Comparison of ENCODE assay signal across 9 cellular contexts in the genomic region with DNA sequence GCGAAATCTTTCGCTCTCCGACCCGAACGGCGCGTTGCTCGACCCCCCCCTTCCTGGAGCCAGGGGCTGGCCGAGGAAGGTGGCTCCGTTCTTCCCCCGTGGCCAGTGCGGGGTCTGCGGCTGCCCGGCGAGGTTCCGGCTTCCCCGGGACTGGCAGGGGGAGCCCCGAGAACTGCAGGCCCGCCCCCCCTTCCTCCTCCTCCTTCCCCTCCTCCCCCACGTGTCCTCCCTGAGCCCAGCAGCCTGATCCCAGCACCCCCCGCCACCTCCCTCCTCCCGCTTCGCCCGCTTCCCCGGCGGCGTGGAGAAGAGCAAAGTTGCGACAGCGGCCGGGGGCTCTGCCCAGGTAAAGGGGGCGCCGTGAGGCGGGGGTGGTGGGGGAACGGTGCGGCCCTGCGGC. TPM values are rescaled to one million over a fixed set of nuclear protein-coding genes. Genes with fewer than 3 reads are reported as not detected.
DNase-seq lines count a peak whose midpoint lies in the region; ATAC-seq and TF ChIP-seq lines count a peak whose summit lies in the region.
"Had no signal": no experiment of that assay in that cellular context is flagged by ENCODE, and none has a peak within 500 bp of the region (broad histone marks: within the 10 kb centered on the region; RNA-seq: fewer than 3 reads in every experiment).

No MANE protein-coding gene starts in this region.

- peak in 3 of 7 experiments; percentile 26 to 28 (median 28) for DNase-seq in CD8-positive, alpha-beta T cell
- DNase-seq in omental fat pad (ENCODE audit: low spot score) (no peak), globus pallidus (ENCODE audit: low spot score) (no peak)

- H3K27me3 Mint-ChIP-seq in CD8-positive, alpha-beta T cell (ENCODE audit: low read depth), result no peaks in the 10 kb centered on the region
- H3K27me3 Mint-ChIP-seq: activated T-helper 17 cell treated with anti-CD3 and anti-CD28 coated beads, Interleukin-2, amount 50 U/mL, for 72 hours had no signal

- H3K4me2 ChIP-seq in OCI-LY3 (ENCODE audit: low read length), result peak overlapping the region; percentile 88; the same call in 1 of the 2 replicates

- H3K9me3 ChIP-seq in CD8-positive, alpha-beta T cell (ENCODE audit: low read length), result no peaks in the 10 kb centered on the region
- H3K9me3 ChIP-seq in OCI-LY3 (ENCODE audit: insufficient read depth, low read length) (no peaks in the 10 kb centered on the region), ectodermal cell (ENCODE audit: control insufficient read depth, low read length) (no peaks in the 10 kb centered on the region)

- H3K27ac Mint-ChIP-seq in CD8-positive, alpha-beta T cell, result no peak overlapping the region
- H3K27ac Mint-ChIP-seq: activated T-helper 17 cell treated with anti-CD3 and anti-CD28 coated beads, Interleukin-2, amount 50 U/mL, for 72 hours had no signal

- no peaks in the 10 kb centered on the region for H3K27me3 ChIP-seq in CD8-positive, alpha-beta T cell (ENCODE audit: insufficient read depth, low read length)
- no peaks in the 10 kb centered on the region for H3K27me3 ChIP-seq in OCI-LY3 (ENCODE audit: low read depth, low read length)
- H3K27me3 ChIP-seq in ectodermal cell (ENCODE audit: control insufficient read depth, insufficient read depth, low read length, poor library complexity, severe bottlenecking), result peaks cover 9% of the 10 kb centered on the region

- H3K4me1 Mint-ChIP-seq in CD8-positive, alpha-beta T cell (ENCODE audit: low read depth), result peaks cover 19% of the 10 kb centered on the region
- H3K4me1 Mint-ChIP-seq: activated T-helper 17 cell treated with anti-CD3 and anti-CD28 coated beads, Interleukin-2, amount 50 U/mL, for 72 hours had no signal

- no peak overlapping the region for H3K4me3 ChIP-seq in CD8-positive, alpha-beta T cell (ENCODE audit: low read depth, low read length)
- no peak overlapping the region for H3K4me3 ChIP-seq in OCI-LY3 (ENCODE audit: low read length)
- peak overlapping the region; percentile 44 for H3K4me3 ChIP-seq in ectodermal cell (ENCODE audit: insufficient read depth, low read depth, low read length)

- CTCF ChIA-PET in CD8-positive, alpha-beta T cell (lab: Charles Lee), result no interaction called here

- H3K4me1 ChIP-seq in CD8-positive, alpha-beta T cell (ENCODE audit: insufficient read depth, low read length), result peaks cover 4% of the 10 kb centered on the region
- H3K4me1 ChIP-seq in OCI-LY3 (ENCODE audit: low read length) (peaks cover 6% of the 10 kb centered on the region; the same call in 1 of the 2 replicates), ectodermal cell (ENCODE audit: control insufficient read depth, insufficient read depth, low read length) (no peaks in the 10 kb centered on the region)

- peaks cover 8% of the 10 kb centered on the region for H4K20me1 ChIP-seq in OCI-LY3 (ENCODE audit: insufficient read depth, low read length)

- no peak for TF ChIP-seq CTCF in CD8-positive, alpha-beta T cell (IDR thresholded peaks at IDR 0.05)
- TF ChIP-seq CTCF in OCI-LY3 (IDR thresholded peaks at IDR 0.05; ENCODE audit: low read depth, low read length), result no peak
- TF ChIP-seq CTCF in omental fat pad (IDR thresholded peaks at IDR 0.05), result no peak

- H3K36me3 ChIP-seq in CD8-positive, alpha-beta T cell (ENCODE audit: insufficient read depth, low read length), result no peaks in the 10 kb centered on the region
- H3K36me3 ChIP-seq in OCI-LY3 (replicated peaks; ENCODE audit: low read depth, low read length), result no peaks in the 10 kb centered on the region
- H3K36me3 ChIP-seq in ectodermal cell (ENCODE audit: control insufficient read depth, insufficient read depth, low read length), result no peaks in the 10 kb centered on the region

- no peak overlapping the region for H3K27ac ChIP-seq in CD8-positive, alpha-beta T cell (ENCODE audit: low read depth, low read length)
- H3K27ac ChIP-seq in OCI-LY3 (ENCODE audit: low read length) (no peak overlapping the region), ectodermal cell (ENCODE audit: insufficient read depth, low read depth, low read length, poor library complexity, severe bottlenecking) (no peak overlapping the region)

- H3K79me2 ChIP-seq in OCI-LY3 (ENCODE audit: low read length), result peaks cover 10% of the 10 kb centered on the region

- peaks cover 2% of the 10 kb centered on the region for H3K36me3 Mint-ChIP-seq in CD8-positive, alpha-beta T cell

- intact Hi-C loops in CD8-positive, alpha-beta T cell (cut with DNase I, micrococcal nuclease), result loop anchor here (1.0 to 10.0 kb wide), 6 partner anchors 22 to 287 kb away; a partner anchor contains a TSS

- 1% methylated on average over 28 to 32 of the region's 36 CpGs for WGBS in ectodermal cell, 2 experiments

- peak overlapping the region; percentile 51 for H3K4me3 Mint-ChIP-seq in CD8-positive, alpha-beta T cell

- POLR2A ChIA-PET in CD8-positive, alpha-beta T cell (lab: Charles Lee), result no interaction called here

- peak overlapping the region; percentile 79 for H3K9ac ChIP-seq in OCI-LY3 (ENCODE audit: low read length)

- H3K9me3 Mint-ChIP-seq in CD8-positive, alpha-beta T cell, result no peaks in the 10 kb centered on the region
- H3K9me3 Mint-ChIP-seq: activated T-helper 17 cell treated with anti-CD3 and anti-CD28 coated beads, Interleukin-2, amount 50 U/mL, for 72 hours had no signal

- no peak overlapping the region for H2AFZ ChIP-seq in OCI-LY3 (ENCODE audit: low read depth, low read length)

- no peak for ATAC-seq in CD8-positive, alpha-beta T cell
- ATAC-seq in omental fat pad (ENCODE audit: low FRiP score), result peak; percentile 3
- ATAC-seq in GM21723 (IDR thresholded peaks at IDR 0.05; ENCODE audit: unreplicated experiment), result no peak
- no peak for ATAC-seq in HG03432 (IDR thresholded peaks at IDR 0.05; ENCODE audit: unreplicated experiment)
- ATAC-seq in GM21717 (IDR thresholded peaks at IDR 0.05; ENCODE audit: unreplicated experiment), result no peak

RNA-seq across cellular contexts. Expression of a gene that starts 2.4 kb away (rescaled TPM):
- total RNA-seq in CD8-positive, alpha-beta T cell, result 1 to 10 TPM; 2.1 to 2.4 TPM
- polyA plus RNA-seq in ectodermal cell (2013, experiment 1 of 4), result 36.5 TPM
- 40.4 TPM for polyA plus RNA-seq in ectodermal cell (2013, experiment 2 of 4)
- polyA plus RNA-seq in ectodermal cell (2013, experiment 3 of 4), result 25.7 TPM
- 33.6 TPM for polyA plus RNA-seq in ectodermal cell (2013, experiment 4 of 4)
- total RNA-seq in omental fat pad, result 1 to 10 TPM; 4.9 to 8.0 (median 5.2) TPM
